In genomic region chr3:171365489-171365888, GRCh38 we compare ENCODE assay signal across 27 cellular contexts.
DNase-seq lines count a peak whose midpoint lies in the region; ATAC-seq and TF ChIP-seq lines count a peak whose summit lies in the region.
"Had no signal": no experiment of that assay in that cellular context is flagged by ENCODE, and none has a peak within 500 bp of the region (broad histone marks: within the 10 kb centered on the region; RNA-seq: fewer than 3 reads in every experiment).

No MANE protein-coding gene starts in this region.

- no peak for TF ChIP-seq CTCF in left ventricle myocardium inferior (IDR thresholded peaks at IDR 0.05; ENCODE audit: borderline replicate concordance)
- no peak for TF ChIP-seq CTCF in VCaP (conservative IDR thresholded peaks at IDR 0.05)
- no peak for TF ChIP-seq CTCF in progenitor cell of endocrine pancreas (IDR thresholded peaks at IDR 0.05; ENCODE audit: unreplicated experiment)

- peak; percentile 31 for ATAC-seq in Right ventricle myocardium inferior
- ATAC-seq: naive thymus-derived CD4-positive, alpha-beta T cell had no signal

- H3K9me3 Mint-ChIP-seq in progenitor cell of endocrine pancreas (ENCODE audit: low read depth): no peaks in the 10 kb centered on the region
- H3K9me3 Mint-ChIP-seq: dendritic cell treated with granulocyte-macrophage colony-stimulating factor and Interleukin-4, amounts not matched to agents 40 ng/mL and 50 ng/mL, for 4 days; naive thymus-derived CD4-positive, alpha-beta T cell had no signal

- H3K4me3 Mint-ChIP-seq in progenitor cell of endocrine pancreas (ENCODE audit: low read depth): no peak overlapping the region
- H3K4me3 Mint-ChIP-seq: activated naive CD8-positive, alpha-beta T cell; dendritic cell treated with granulocyte-macrophage colony-stimulating factor and Interleukin-4, amounts not matched to agents 40 ng/mL and 50 ng/mL, for 4 days had no signal

- H3K27ac Mint-ChIP-seq in progenitor cell of endocrine pancreas: no peak overlapping the region
- H3K27ac Mint-ChIP-seq: activated naive CD8-positive, alpha-beta T cell; dendritic cell treated with granulocyte-macrophage colony-stimulating factor and Interleukin-4, amounts not matched to agents 40 ng/mL and 50 ng/mL, for 4 days; naive thymus-derived CD4-positive, alpha-beta T cell had no signal

- no peaks in the 10 kb centered on the region for H3K27me3 ChIP-seq in left ventricle myocardium inferior (ENCODE audit: low read depth)
- H3K27me3 ChIP-seq: BLaER1 treated with 17β-estradiol and CSF1 and Interleukin-3, amounts not matched to agents 10 nM and 100 nM; esophagus squamous epithelium; tibial nerve had no signal

- H3K27ac ChIP-seq in left ventricle myocardium inferior (replicated peaks) (no peak overlapping the region), VCaP (peak overlapping the region; percentile 13; the same call in 1 of the 2 replicates)
- H3K27ac ChIP-seq: BLaER1 treated with 17β-estradiol and CSF1 and Interleukin-3, amounts not matched to agents 10 nM and 100 nM; esophagus squamous epithelium; skin epidermis; tibial nerve had no signal

- H3K9me3 ChIP-seq in left ventricle myocardium inferior (replicated peaks): no peaks in the 10 kb centered on the region
- H3K9me3 ChIP-seq: BLaER1 treated with 17β-estradiol and CSF1 and Interleukin-3, amounts not matched to agents 10 nM and 100 nM; Caco-2; esophagus squamous epithelium; tibial nerve had no signal

- H3K27me3 Mint-ChIP-seq in progenitor cell of endocrine pancreas: no peaks in the 10 kb centered on the region
- H3K27me3 Mint-ChIP-seq: activated naive CD8-positive, alpha-beta T cell; dendritic cell treated with granulocyte-macrophage colony-stimulating factor and Interleukin-4, amounts not matched to agents 40 ng/mL and 50 ng/mL, for 4 days; naive thymus-derived CD4-positive, alpha-beta T cell had no signal

- intact Hi-C loops in Right ventricle myocardium inferior (cut with DNase I) (no loop called here), left ventricle myocardium inferior (cut with micrococcal nuclease) (no loop called here)

- H3K4me1 Mint-ChIP-seq in progenitor cell of endocrine pancreas (ENCODE audit: low read depth): peaks cover 9% of the 10 kb centered on the region

- no peaks in the 10 kb centered on the region for H3K36me3 ChIP-seq in left ventricle myocardium inferior
- H3K36me3 ChIP-seq: BLaER1 treated with 17β-estradiol and CSF1 and Interleukin-3, amounts not matched to agents 10 nM and 100 nM; esophagus squamous epithelium; tibial nerve had no signal

- no peaks in the 10 kb centered on the region for H3K36me3 Mint-ChIP-seq in progenitor cell of endocrine pancreas (ENCODE audit: insufficient read depth)

- H3K4me3 ChIP-seq in left ventricle myocardium inferior: no peak overlapping the region
- H3K4me3 ChIP-seq: BLaER1 treated with 17β-estradiol and CSF1 and Interleukin-3, amounts not matched to agents 10 nM and 100 nM; esophagus squamous epithelium; skin epidermis; tibial nerve had no signal

- no peak for DNase-seq in Right ventricle myocardium inferior (ENCODE audit: missing footprints)
- no peak for DNase-seq in left ventricle myocardium inferior
- DNase-seq in NCI-H187 (lab: John Stamatoyannopoulos, UW): peak; percentile 16 to 50
- peak; percentile 57 for DNase-seq in renal cortical epithelial cell (ENCODE audit: low read depth)
- no peak for DNase-seq in NK-92 (lab: John Stamatoyannopoulos, UW; ENCODE audit: unreplicated experiment)
- no peak for DNase-seq in progenitor cell of endocrine pancreas (ENCODE audit: low spot score, unreplicated experiment)
- DNase-seq: activated effector memory CD4-positive, alpha-beta T cell treated with Interleukin-2 at 50 U/mL for 16 hours; activated T-cell treated with anti-CD3 and anti-CD28 coated beads for 4 hours; Caco-2; central memory CD4-positive, alpha-beta T cell; esophagus squamous epithelium; HCEC 1CT; midbrain; MV-4-11; naive thymus-derived CD4-positive, alpha-beta T cell; NCI-H2081 treated with DMSO at 0.1 percent for 48 hours; NCI-H510A; occipital lobe; RPMI8226; stimulated activated CD8-positive, alpha-beta memory T cell treated with anti-CD3 and anti-CD28 coated beads, Interleukin-4, amount 100 ng/mL, for 48 hours; T-helper 2 cell had no signal

- H3K4me1 ChIP-seq in left ventricle myocardium inferior: peaks cover 35% of the 10 kb centered on the region
- H3K4me1 ChIP-seq: BLaER1 treated with 17β-estradiol and CSF1 and Interleukin-3, amounts not matched to agents 10 nM and 100 nM; Caco-2; tibial nerve had no signal

Comparison
In these comparisons a context has a peak if more than half of its experiments do, and no peak if none do; other contexts are left out.
1. DNase-seq: peak in NCI-H187 (2 of 2) and renal cortical epithelial cell (single experiment); none in Right ventricle myocardium inferior (single experiment), left ventricle myocardium inferior (single experiment), NK-92 (single experiment) and progenitor cell of endocrine pancreas (single experiment).